Comparison of ENCODE assay signal across 14 cellular contexts in genomic region chr1:160747717-160748116, GRCh38. TPM values are rescaled to one million over a fixed set of nuclear protein-coding genes. Genes with fewer than 3 reads are reported as not detected.
"Had no signal": no experiment of that assay in that cellular context is flagged by ENCODE, and none has a peak within 500 bp of the region (broad histone marks: within the 10 kb centered on the region; RNA-seq: fewer than 3 reads in every experiment).

No MANE protein-coding gene starts in this region.

- ATAC-seq: gastrocnemius medialis had no signal

- H3K9me3 ChIP-seq: gastrocnemius medialis, tibial nerve had no signal

- H3K4me1 ChIP-seq: gastrocnemius medialis, parathyroid adenoma, tibial nerve had no signal

- H3K36me3 ChIP-seq: gastrocnemius medialis, tibial nerve had no signal

- H3K27me3 ChIP-seq: gastrocnemius medialis, tibial nerve had no signal

- H3K9me3 Mint-ChIP-seq: neural crest cell had no signal

- H2AFZ ChIP-seq: parathyroid adenoma had no signal

- DNase-seq: activated effector memory CD4-positive, alpha-beta T cell treated with anti-CD3 and anti-CD28 coated beads, Interleukin-2, amount 50 U/mL, for 16 hours; activated T-cell treated with anti-CD3 and anti-CD28 coated beads for 4 hours; gastrocnemius medialis; kidney glomerular epithelial cell; stimulated activated CD4-positive, alpha-beta T cell treated with anti-CD3 and anti-CD28 coated beads, Interleukin-15, amount 100 ng/mL, for 24 hours; stimulated activated CD4-positive, alpha-beta T cell treated with anti-CD3 and anti-CD28 coated beads, Interleukin-4, amount 100 ng/mL, for 24 hours; T-helper 9 cell had no signal

- H3K27ac ChIP-seq: gastrocnemius medialis, parathyroid adenoma, tibial nerve had no signal

- H3K4me3 Mint-ChIP-seq: neural crest cell had no signal

- H3K9ac ChIP-seq: parathyroid adenoma had no signal

- H3K4me3 ChIP-seq: gastrocnemius medialis, tibial nerve had no signal

- H3K79me2 ChIP-seq: parathyroid adenoma had no signal

RNA-seq across cellular contexts. Expression of gene SLAMF7, which starts 8.7 kb away (rescaled TPM):
- total RNA-seq: chondrocyte, fibroblast of lung, neural crest cell, renal cortical epithelial cell had no signal
- polyA plus RNA-seq: fibroblast of lung had no signal

RNA-seq across cellular contexts. Expression of gene CD48, which starts 36.1 kb away (rescaled TPM):
- total RNA-seq: chondrocyte, fibroblast of lung, neural crest cell, renal cortical epithelial cell had no signal
- polyA plus RNA-seq: fibroblast of lung had no signal

RNA-seq across cellular contexts. Expression of gene LY9, which starts 48.3 kb away (rescaled TPM):
- total RNA-seq: chondrocyte, fibroblast of lung, gastrocnemius medialis, neural crest cell, renal cortical epithelial cell, skeletal muscle tissue had no signal
- polyA plus RNA-seq: fibroblast of lung had no signal
